Comparison of ENCODE assay signal across 9 cellular contexts in the genomic region with DNA sequence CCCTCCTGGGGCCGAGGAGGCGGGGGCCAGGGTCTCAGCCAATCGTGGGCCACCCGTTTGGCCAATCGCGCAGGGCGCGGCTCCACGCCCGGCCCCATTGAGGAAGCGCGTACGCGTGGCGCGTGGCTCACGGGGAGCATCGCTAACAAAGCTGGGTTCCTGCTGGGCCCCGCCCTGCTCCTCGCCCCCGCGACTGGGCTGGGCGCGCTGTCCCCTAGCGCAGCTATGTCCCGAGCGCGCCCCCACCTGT. TPM values are rescaled to one million over a fixed set of nuclear protein-coding genes. Genes with fewer than 3 reads are reported as not detected.
A peak's percentile ranks its signal among the peaks of the same experiment; 100 is the strongest.
DNase-seq lines count a peak whose midpoint lies in the region; ATAC-seq and TF ChIP-seq lines count a peak whose summit lies in the region.
"Had no signal": no experiment of that assay in that cellular context is flagged by ENCODE, and none has a peak within 500 bp of the region (broad histone marks: within the 10 kb centered on the region; RNA-seq: fewer than 3 reads in every experiment).

No MANE protein-coding gene starts in this region.

- no peak for ATAC-seq in stimulated activated naive CD8-positive, alpha-beta T cell treated with anti-CD3 and anti-CD28 coated beads, Interleukin-15, Interleukin-2, amounts not matched to agents 100 U/mL and 50 U/mL, for 24 hours
- ATAC-seq in stimulated activated naive CD8-positive, alpha-beta T cell treated with anti-CD3 and anti-CD28 coated beads, Interleukin-15, amount 100 ng/mL, for 72 hours, result no peak
- ATAC-seq in esophagus mucosa, result peak; percentile 55
- ATAC-seq in omental fat pad (ENCODE audit: low FRiP score), result no peak

- H3K4me1 Mint-ChIP-seq in stimulated activated naive CD8-positive, alpha-beta T cell treated with anti-CD3 and anti-CD28 coated beads, Interleukin-15, amount 100 ng/mL, for 72 hours, result peaks cover 32% of the 10 kb centered on the region

- no peaks in the 10 kb centered on the region for H3K9me3 Mint-ChIP-seq in stimulated activated naive CD8-positive, alpha-beta T cell treated with anti-CD3 and anti-CD28 coated beads, Interleukin-15, amount 100 ng/mL, for 72 hours

- peak; percentile 43 for DNase-seq in stimulated activated naive CD8-positive, alpha-beta T cell treated with anti-CD3 and anti-CD28 coated beads, Interleukin-15, Interleukin-2, amounts not matched to agents 100 U/mL and 50 U/mL, for 24 hours
- DNase-seq in stimulated activated naive CD8-positive, alpha-beta T cell treated with anti-CD3 and anti-CD28 coated beads, Interleukin-15, amount 100 ng/mL, for 72 hours, result no peak
- DNase-seq in omental fat pad (ENCODE audit: low spot score) (peak; percentile 22), NCI-H226 (no peak), NCI-H82 treated with DMSO at 0.1 percent for 48 hours (lab: John Stamatoyannopoulos, UW; ENCODE audit: unreplicated experiment) (no peak), D341Med (ENCODE audit: low spot score) (no peak), kidney glomerular epithelial cell (lab: John Stamatoyannopoulos, UW) (no peak)
- DNase-seq: NCI-H2081 had no signal

- H3K4me3 Mint-ChIP-seq in stimulated activated naive CD8-positive, alpha-beta T cell treated with anti-CD3 and anti-CD28 coated beads, Interleukin-15, amount 100 ng/mL, for 72 hours, result no peak overlapping the region

- H3K27me3 Mint-ChIP-seq in stimulated activated naive CD8-positive, alpha-beta T cell treated with anti-CD3 and anti-CD28 coated beads, Interleukin-15, amount 100 ng/mL, for 72 hours, result peaks cover 57% of the 10 kb centered on the region

- TF ChIP-seq CTCF in omental fat pad (IDR thresholded peaks at IDR 0.05), result no peak

- H3K27ac Mint-ChIP-seq in stimulated activated naive CD8-positive, alpha-beta T cell treated with anti-CD3 and anti-CD28 coated beads, Interleukin-15, amount 100 ng/mL, for 72 hours, result no peak overlapping the region

RNA-seq across cellular contexts. Expression of gene ASCL2, which starts 0.6 kb away (rescaled TPM):
- 2.0 TPM for total RNA-seq in esophagus mucosa
- 1 to 10 TPM in 1 of 4 donors, under 1 TPM in 1, not detected in 2; 0.24 to 2.6 TPM for total RNA-seq in omental fat pad

RNA-seq across cellular contexts. Expression of gene C11orf21, which starts 30.7 kb away (rescaled TPM):
- total RNA-seq in esophagus mucosa, result 0.08 TPM
- total RNA-seq in omental fat pad, result 1 to 10 TPM; 1.1 to 2.8 (median 1.2) TPM

RNA-seq across cellular contexts. Expression of gene TSPAN32, which starts 30.8 kb away (rescaled TPM):
- total RNA-seq in esophagus mucosa (not detected), omental fat pad (1 to 10 TPM in 3 of 4 donors, under 1 TPM in 1; 0.19 to 6.4 (median 2.7) TPM)

Comparison
In these comparisons a context has a peak if more than half of its experiments do, and no peak if none do; other contexts are left out.
1. DNase-seq: peak in stimulated activated naive CD8-positive, alpha-beta T cell treated with anti-CD3 and anti-CD28 coated beads, Interleukin-15, Interleukin-2, amounts not matched to agents 100 U/mL and 50 U/mL, for 24 hours (single experiment) and omental fat pad (single experiment); none in stimulated activated naive CD8-positive, alpha-beta T cell treated with anti-CD3 and anti-CD28 coated beads, Interleukin-15, amount 100 ng/mL, for 72 hours (0 of 2), NCI-H226 (single experiment), NCI-H82 treated with DMSO at 0.1 percent for 48 hours (single experiment), D341Med (single experiment) and kidney glomerular epithelial cell (single experiment).